29 cellular contexts compared by ENCODE assay signal in genomic region chr20:44405785-44406571, GRCh38. TPM values are rescaled to one million over a fixed set of nuclear protein-coding genes. Genes with fewer than 3 reads are reported as not detected.
"Had no signal": no experiment of that assay in that cellular context is flagged by ENCODE, and none has a peak within 500 bp of the region (broad histone marks: within the 10 kb centered on the region; RNA-seq: fewer than 3 reads in every experiment).

No MANE protein-coding gene starts in this region.

- H3K27me3 ChIP-seq: breast epithelium, neutrophil, pancreas, right atrium auricular region, thyroid gland had no signal

- ATAC-seq: heart left ventricle; natural killer cell treated with Interleukin-12 subunit alpha and Interleukin-12 subunit beta and Interleukin-15 and Interleukin-18, amount 100 ng/mL, for 72 hours; pancreas; psoas muscle; stimulated activated naive CD8-positive, alpha-beta T cell treated with anti-CD3 and anti-CD28 coated beads, Interleukin-15, Interleukin-2, amounts not matched to agents 100 U/mL and 50 U/mL, for 24 hours; T-cell had no signal

- H3K4me3 ChIP-seq: breast epithelium, dorsolateral prefrontal cortex, heart left ventricle, lung, pancreas, psoas muscle, right atrium auricular region, thyroid gland had no signal

- H3K27ac Mint-ChIP-seq: activated naive CD4-positive, alpha-beta T cell treated with anti-CD3 and anti-CD28 coated beads for 36 hours; activated naive CD8-positive, alpha-beta T cell treated with anti-CD3 and anti-CD28 coated beads, Interleukin-2, amount 10 ng/mL, durations not matched to agents 7 days and 5 days; activated T-cell treated with anti-CD3 and anti-CD28 coated beads, Interleukin-2, amount 50 U/mL, for 24 hours; activated T-helper 2 cell treated with anti-CD3 and anti-CD28 coated beads, Interferon-gamma antibody, Interleukin-2, Interleukin-4, amounts not matched to agents 10 μg/mL and 5 μg/mL and 100 μg/mL, durations not matched to agents 14 hours and 24 hours and 36 hours; natural killer cell treated with Interleukin-12 subunit alpha and Interleukin-12 subunit beta and Interleukin-15 and Interleukin-18, amount 100 ng/mL, for 72 hours; T-cell; T-helper 2 cell treated with Interferon-gamma antibody and Interleukin-4, amounts not matched to agents 5 μg/mL and 100 μg/mL, for 36 hours had no signal

- H3K27me3 Mint-ChIP-seq: central memory CD8-positive, alpha-beta T cell had no signal

- H3K4me3 Mint-ChIP-seq: activated naive CD4-positive, alpha-beta T cell treated with anti-CD3 and anti-CD28 coated beads for 36 hours; activated naive CD8-positive, alpha-beta T cell treated with anti-CD3 and anti-CD28 coated beads, Interleukin-2, amount 10 ng/mL, durations not matched to agents 7 days and 5 days; activated T-cell treated with anti-CD3 and anti-CD28 coated beads, Interleukin-2, amount 50 U/mL, for 24 hours; central memory CD8-positive, alpha-beta T cell; natural killer cell treated with Interleukin-12 subunit alpha and Interleukin-12 subunit beta and Interleukin-15 and Interleukin-18, amount 100 ng/mL, for 72 hours; T-cell; T-helper 2 cell treated with Interferon-gamma antibody and Interleukin-4, amounts not matched to agents 5 μg/mL and 100 μg/mL, for 36 hours had no signal

- H3K4me1 Mint-ChIP-seq: activated naive CD8-positive, alpha-beta T cell treated with anti-CD3 and anti-CD28 coated beads, Interleukin-2, amount 10 ng/mL, durations not matched to agents 7 days and 5 days; central memory CD8-positive, alpha-beta T cell; T-cell had no signal

- H3K9me3 ChIP-seq: breast epithelium, heart left ventricle, neutrophil, pancreas, psoas muscle, right atrium auricular region, thyroid gland had no signal

- DNase-seq: activated CD4-positive, alpha-beta T cell treated with anti-CD3 and anti-CD28 coated beads for 1 hour; activated CD4-positive, alpha-beta T cell treated with anti-CD3 and anti-CD28 coated beads, Interleukin-2, amount 50 U/mL, for 4 hours; activated CD8-positive, alpha-beta memory T cell treated with anti-CD3 and anti-CD28 coated beads for 24 hours; activated CD8-positive, alpha-beta memory T cell treated with anti-CD3 and anti-CD28 coated beads, Interleukin-2, amount 50 U/mL, for 4 hours; activated naive CD4-positive, alpha-beta T cell treated with anti-CD3 and anti-CD28 coated beads for 36 hours; activated naive CD8-positive, alpha-beta T cell treated with anti-CD3 and anti-CD28 coated beads, Interleukin-2, amount 10 ng/mL, durations not matched to agents 7 days and 5 days; activated T-cell treated with anti-CD3 and anti-CD28 coated beads, Interleukin-2, amount 50 U/mL, for 24 hours; amniotic stem cell; dorsolateral prefrontal cortex; pancreas; psoas muscle; stimulated activated CD4-positive, alpha-beta T cell treated with anti-CD3 and anti-CD28 coated beads, Interleukin-12 subunit alpha, Interleukin-12 subunit beta, amount 100 ng/mL, for 4 hours; stimulated activated CD4-positive, alpha-beta T cell treated with anti-CD3 and anti-CD28 coated beads, Interleukin-4, amount 100 ng/mL, for 4 hours; stimulated activated naive CD8-positive, alpha-beta T cell treated with anti-CD3 and anti-CD28 coated beads, Interleukin-15, Interleukin-2, amounts not matched to agents 100 U/mL and 50 U/mL, for 24 hours; substantia nigra; T-cell; thyroid gland had no signal

- H3K9me3 Mint-ChIP-seq: activated naive CD4-positive, alpha-beta T cell treated with anti-CD3 and anti-CD28 coated beads for 36 hours; central memory CD8-positive, alpha-beta T cell; T-cell had no signal

- H3K36me3 ChIP-seq: breast epithelium, heart left ventricle, neutrophil, right atrium auricular region, thyroid gland had no signal

- H3K27ac ChIP-seq: breast epithelium, dorsolateral prefrontal cortex, heart left ventricle, neutrophil, pancreas, psoas muscle, right atrium auricular region, thyroid gland had no signal

- H3K36me3 Mint-ChIP-seq: activated naive CD8-positive, alpha-beta T cell treated with anti-CD3 and anti-CD28 coated beads, Interleukin-2, amount 10 ng/mL, durations not matched to agents 7 days and 5 days; T-cell had no signal

- H3K4me1 ChIP-seq: breast epithelium, heart left ventricle, psoas muscle, right atrium auricular region, thyroid gland had no signal

RNA-seq across cellular contexts. Expression of gene HNF4A, which starts 50.5 kb away (rescaled TPM):
- total RNA-seq: activated naive CD4-positive, alpha-beta T cell treated with anti-CD3 and anti-CD28 coated beads for 36 hours; activated naive CD8-positive, alpha-beta T cell treated with anti-CD3 and anti-CD28 coated beads, Interleukin-2, amount 10 ng/mL, durations not matched to agents 7 days and 5 days; activated T-helper 2 cell treated with anti-CD3 and anti-CD28 coated beads, Interferon-gamma antibody, Interleukin-2, Interleukin-4, amounts not matched to agents 10 μg/mL and 5 μg/mL and 100 μg/mL, durations not matched to agents 14 hours and 24 hours and 36 hours; fibroblast of villous mesenchyme; heart left ventricle; natural killer cell treated with Interleukin-12 subunit alpha and Interleukin-12 subunit beta and Interleukin-15 and Interleukin-18, amount 100 ng/mL, for 72 hours; right atrium auricular region; thyroid gland; urinary bladder had no signal
- polyA plus RNA-seq: keratinocyte had no signal
